9 cellular contexts compared by ENCODE assay signal in the genomic region with DNA sequence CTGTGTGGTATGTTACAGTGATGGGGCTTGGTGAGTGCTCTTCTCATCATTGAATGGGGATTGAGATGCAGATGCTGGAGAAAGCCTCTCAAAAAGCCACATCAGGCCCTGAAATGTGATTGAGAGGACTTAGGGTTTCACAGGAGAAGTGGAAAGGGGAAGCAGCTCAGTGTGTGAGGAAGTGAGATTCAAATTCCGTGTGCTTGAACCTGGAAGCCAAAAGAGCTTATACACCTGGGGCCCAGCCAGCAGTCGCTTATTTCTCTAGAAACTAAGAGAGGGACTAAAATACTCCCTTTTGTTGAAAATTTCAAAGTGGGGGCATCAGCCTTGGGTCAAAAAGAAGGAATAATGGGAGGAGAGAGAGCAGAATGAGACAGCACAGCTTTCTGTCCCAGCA. TPM values are rescaled to one million over a fixed set of nuclear protein-coding genes. Genes with fewer than 3 reads are reported as not detected.
DNase-seq lines count a peak whose midpoint lies in the region; ATAC-seq, FAIRE-seq and TF ChIP-seq lines count a peak whose summit lies in the region.
"Had no signal": no experiment of that assay in that cellular context is flagged by ENCODE, and none has a peak within 500 bp of the region (broad histone marks: within the 10 kb centered on the region; RNA-seq: fewer than 3 reads in every experiment).

No MANE protein-coding gene starts in this region.

- H4K20me1 ChIP-seq in DOHH2 (ENCODE audit: control insufficient read depth, insufficient read depth, low read depth, low read length), result no peaks in the 10 kb centered on the region

- no peaks in the 10 kb centered on the region for H3K9me3 ChIP-seq in DOHH2 (ENCODE audit: control insufficient read depth, insufficient read depth, low read length)
- H3K9me3 ChIP-seq in left lung, result no peaks in the 10 kb centered on the region
- H3K9me3 ChIP-seq in kidney (ENCODE audit: control insufficient read depth in 1 of 2, low read length in 2 of 2), result no peaks in the 10 kb centered on the region

- H3K9ac ChIP-seq in kidney (ENCODE audit: low read length in 2 of 2), result no peak overlapping the region

- H3K4me3 Mint-ChIP-seq in activated T-helper 2 cell treated with anti-CD3 and anti-CD28 coated beads, Interferon-gamma antibody, Interleukin-2, Interleukin-4, amounts not matched to agents 10 μg/mL and 5 μg/mL and 100 μg/mL, durations not matched to agents 14 hours and 24 hours and 36 hours (ENCODE audit: low read depth), result peak overlapping the region; percentile 73

- H3K9me3 Mint-ChIP-seq in activated T-helper 2 cell treated with anti-CD3 and anti-CD28 coated beads, Interferon-gamma antibody, Interleukin-2, Interleukin-4, amounts not matched to agents 10 μg/mL and 5 μg/mL and 100 μg/mL, durations not matched to agents 14 hours and 24 hours and 36 hours, result peaks cover 5% of the 10 kb centered on the region

- ATAC-seq in GM19467 (IDR thresholded peaks at IDR 0.05; ENCODE audit: unreplicated experiment) (peak; percentile 40), HG03280 (IDR thresholded peaks at IDR 0.05; ENCODE audit: unreplicated experiment) (peak; percentile 56), left lung (no peak)

- H3K27me3 Mint-ChIP-seq in activated T-helper 2 cell treated with anti-CD3 and anti-CD28 coated beads, Interferon-gamma antibody, Interleukin-2, Interleukin-4, amounts not matched to agents 10 μg/mL and 5 μg/mL and 100 μg/mL, durations not matched to agents 14 hours and 24 hours and 36 hours (ENCODE audit: low read depth), result no peaks in the 10 kb centered on the region

- H3K4me2 ChIP-seq in DOHH2 (ENCODE audit: low read length), result peak overlapping the region; percentile 62

- H3F3A ChIP-seq in DOHH2 (ENCODE audit: control insufficient read depth, insufficient read depth), result peaks cover 14% of the 10 kb centered on the region

- DNase-seq in activated T-helper 2 cell treated with anti-CD3 and anti-CD28 coated beads, Interferon-gamma antibody, Interleukin-2, Interleukin-4, amounts not matched to agents 10 μg/mL and 5 μg/mL and 100 μg/mL, durations not matched to agents 14 hours and 24 hours and 36 hours (ENCODE audit: low spot score), result no peak
- DNase-seq in left lung (no peak), NCI-H2227 treated with DMSO at 0.1 percent for 48 hours (lab: John Stamatoyannopoulos, UW) (no peak), kidney (no peak)
- no peak for DNase-seq in effector CD8-positive, alpha-beta T cell (lab: John Stamatoyannopoulos, UW)

- H3K4me1 Mint-ChIP-seq in activated T-helper 2 cell treated with anti-CD3 and anti-CD28 coated beads, Interferon-gamma antibody, Interleukin-2, Interleukin-4, amounts not matched to agents 10 μg/mL and 5 μg/mL and 100 μg/mL, durations not matched to agents 14 hours and 24 hours and 36 hours (ENCODE audit: low read depth), result peaks cover 79% of the 10 kb centered on the region

- FAIRE-seq in kidney (lab: Jason Lieb, UNC), result no peak

- no peaks in the 10 kb centered on the region for H3K36me3 ChIP-seq in DOHH2 (ENCODE audit: control insufficient read depth, low read length)
- no peaks in the 10 kb centered on the region for H3K36me3 ChIP-seq in left lung
- no peaks in the 10 kb centered on the region for H3K36me3 ChIP-seq in kidney (ENCODE audit: control insufficient read depth in 1 of 2, insufficient read depth in 2 of 2, low read length in 2 of 2)

- TF ChIP-seq CTCF in DOHH2 (IDR thresholded peaks at IDR 0.05; ENCODE audit: low read depth, low read length, poor library complexity, severe bottlenecking) (no peak), left lung (IDR thresholded peaks at IDR 0.05) (no peak), kidney (IDR thresholded peaks at IDR 0.05; ENCODE audit: borderline replicate concordance, extremely low read depth, insufficient read depth) (no peak)

- intact Hi-C loops in activated T-helper 2 cell treated with anti-CD3 and anti-CD28 coated beads, Interferon-gamma antibody, Interleukin-2, Interleukin-4, amounts not matched to agents 10 μg/mL and 5 μg/mL and 100 μg/mL, durations not matched to agents 14 hours and 24 hours and 36 hours (cut with micrococcal nuclease), result loop anchor here (1.0 kb wide), 3 partner anchors 8 to 242 kb away; no protein-coding TSS in a partner anchor
- intact Hi-C loops in left lung (cut with DNase I), result loop anchor here in 1 of 2 donors (10.0 kb wide), 1 partner anchor 338 kb away; a partner anchor contains a TSS
- intact Hi-C loops in kidney (cut with DNase I), result no loop called here

- H3K27me3 ChIP-seq in DOHH2 (ENCODE audit: control insufficient read depth, low read length) (peaks cover 8% of the 10 kb centered on the region), left lung (no peaks in the 10 kb centered on the region)

- H3K9me2 ChIP-seq in DOHH2 (replicated peaks; ENCODE audit: control insufficient read depth, low read length), result no peaks in the 10 kb centered on the region

- H3K4me3 ChIP-seq in DOHH2 (ENCODE audit: low read length) (peak overlapping the region; percentile 28), left lung (no peak overlapping the region), kidney (ENCODE audit: low read length in 2 of 2) (no peak overlapping the region)

- H3K27ac Mint-ChIP-seq in activated T-helper 2 cell treated with anti-CD3 and anti-CD28 coated beads, Interferon-gamma antibody, Interleukin-2, Interleukin-4, amounts not matched to agents 10 μg/mL and 5 μg/mL and 100 μg/mL, durations not matched to agents 14 hours and 24 hours and 36 hours, result peak overlapping the region; percentile 97

- peak overlapping the region; percentile 62 for H3K27ac ChIP-seq in DOHH2 (ENCODE audit: low read depth, low read length)
- peak overlapping the region in 1 of 2 donors; percentile 42 for H3K27ac ChIP-seq in left lung
- no peak overlapping the region for H3K27ac ChIP-seq in kidney (ENCODE audit: low read depth in 2 of 2, low read length in 2 of 2)

- peaks cover 18% of the 10 kb centered on the region for H3K36me3 Mint-ChIP-seq in activated T-helper 2 cell treated with anti-CD3 and anti-CD28 coated beads, Interferon-gamma antibody, Interleukin-2, Interleukin-4, amounts not matched to agents 10 μg/mL and 5 μg/mL and 100 μg/mL, durations not matched to agents 14 hours and 24 hours and 36 hours (ENCODE audit: low read depth)

- peaks cover 28% of the 10 kb centered on the region for H3K4me1 ChIP-seq in DOHH2 (ENCODE audit: control insufficient read depth, low read length)
- peaks cover 0 to 22% of the 10 kb centered on the region in 2 donors for H3K4me1 ChIP-seq in left lung
- H3K4me1 ChIP-seq in kidney (ENCODE audit: control insufficient read depth in 1 of 2, insufficient read depth in 1 of 2, low read depth in 1 of 2, low read length in 2 of 2), result no peaks in the 10 kb centered on the region

- no peaks in the 10 kb centered on the region for H3K79me2 ChIP-seq in DOHH2 (ENCODE audit: control insufficient read depth, low read length)

RNA-seq across cellular contexts. Expression of a gene that starts 39.1 kb away (rescaled TPM):
- 4,664 and 4,741 TPM in 2 replicates for total RNA-seq in activated T-helper 2 cell treated with anti-CD3 and anti-CD28 coated beads, Interferon-gamma antibody, Interleukin-2, Interleukin-4, amounts not matched to agents 10 μg/mL and 5 μg/mL and 100 μg/mL, durations not matched to agents 14 hours and 24 hours and 36 hours
- total RNA-seq in left lung, result 1 to 10 TPM; 7.4 to 8.2 TPM
- total RNA-seq in kidney, result 1.6 TPM
- polyA plus RNA-seq in kidney (ENCODE audit: insufficient read depth, low read depth, low replicate concordance), result 0.86 TPM
- total RNA-seq: Daoy had no signal

Comparison
In these comparisons a context has a peak if more than half of its experiments do, and no peak if none do; other contexts are left out.
1. RNA of a gene that starts 39.1 kb away (total RNA-seq): 4,664 to 4,741 TPM in activated T-helper 2 cell treated with anti-CD3 and anti-CD28 coated beads, Interferon-gamma antibody, Interleukin-2, Interleukin-4, amounts not matched to agents 10 μg/mL and 5 μg/mL and 100 μg/mL, durations not matched to agents 14 hours and 24 hours and 36 hours; 7.4 to 8.2 TPM in left lung and 1.6 TPM in kidney (single experiment); every median in the first group is over 100 times any median in the second.